Comparison of ENCODE assay signal across 9 cellular contexts in the genomic region with DNA sequence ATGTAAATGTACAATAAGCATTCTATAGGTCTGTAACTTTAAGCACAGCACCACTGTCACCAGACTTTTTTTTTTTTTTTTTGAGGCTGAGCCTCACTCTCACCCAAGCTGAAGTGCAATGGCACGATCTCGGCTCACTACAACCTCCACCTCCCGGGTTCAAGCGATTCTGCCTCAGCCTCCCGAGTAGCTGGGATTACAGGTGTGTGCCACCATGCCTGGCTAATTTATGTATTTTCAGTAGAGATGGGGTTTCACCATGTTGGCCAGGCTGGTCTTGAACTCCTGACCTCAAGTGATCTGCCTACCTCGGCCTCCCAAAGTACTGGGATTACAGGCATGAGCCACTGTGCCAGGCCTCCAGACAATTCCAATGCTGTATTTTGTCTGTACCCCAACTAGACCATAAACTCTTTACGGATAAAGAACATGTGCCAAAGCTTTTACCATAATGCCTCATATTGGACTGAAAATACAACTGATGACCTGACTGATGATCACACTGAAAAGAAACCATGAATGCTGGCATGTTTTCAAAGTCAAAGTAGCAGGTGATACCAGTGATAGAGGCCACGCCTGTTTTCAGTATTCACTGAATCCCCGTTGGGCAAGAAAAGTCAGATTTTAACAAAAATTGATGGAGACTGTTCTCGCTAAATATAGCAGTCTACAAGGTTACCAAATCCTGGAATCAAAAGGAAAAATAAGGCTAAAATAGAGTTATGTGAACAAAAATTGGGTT. TPM values are rescaled to one million over a fixed set of nuclear protein-coding genes. Genes with fewer than 3 reads are reported as not detected.
A peak's percentile ranks its signal among the peaks of the same experiment; 100 is the strongest.
DNase-seq lines count a peak whose midpoint lies in the region; ATAC-seq and TF ChIP-seq lines count a peak whose summit lies in the region.
"Not testable (repeated sequence)": the region's sequence is repeated elsewhere in the genome, so short reads cannot be mapped to it uniquely, and the experiment has no call there.
"Had no signal": no experiment of that assay in that cellular context is flagged by ENCODE, and none has a peak within 500 bp of the region (broad histone marks: within the 10 kb centered on the region; RNA-seq: fewer than 3 reads in every experiment).

No MANE protein-coding gene starts in this region.

- ATAC-seq in right cardiac atrium; natural killer cell; stimulated activated naive B cell treated with anti-CD40 and anti-IgM and Interleukin-4, amounts not matched to agents 10 μg/mL and 1 μg/mL and 100 μg/mL, for 72 hours (replicated peaks): not testable (repeated sequence)

- not testable (repeated sequence) for H3K27me3 Mint-ChIP-seq in activated T-helper 2 cell treated with anti-CD3 and anti-CD28 coated beads, Interferon-gamma antibody, Interleukin-2, Interleukin-4, amounts not matched to agents 10 μg/mL and 5 μg/mL and 100 μg/mL, durations not matched to agents 14 hours and 24 hours and 36 hours (ENCODE audit: low read depth); natural killer cell (ENCODE audit: low read depth in 2 of 2); stimulated activated naive B cell treated with anti-CD40 and anti-IgM and Interleukin-4, amounts not matched to agents 10 μg/mL and 1 μg/mL and 100 μg/mL, for 72 hours

- H3K27me3 ChIP-seq in BJ (ENCODE audit: control insufficient read depth, insufficient read depth, low read length); right cardiac atrium (ENCODE audit: control insufficient read depth, insufficient read depth): not testable (repeated sequence)

- POLR2A ChIA-PET in BJ (lab: Charles Lee): not testable (repeated sequence)

- peak overlapping the region; percentile 63 for H3K4me3 ChIP-seq in BJ (ENCODE audit: low read depth, low read length)
- H3K4me3 ChIP-seq in HFF-Myc (replicated peaks; ENCODE audit: low read depth, low read length): peak overlapping the region; percentile 94
- peak overlapping the region; percentile 91 for H3K4me3 ChIP-seq in right cardiac atrium (ENCODE audit: low read length)

- H3K27ac Mint-ChIP-seq in activated T-helper 2 cell treated with anti-CD3 and anti-CD28 coated beads, Interferon-gamma antibody, Interleukin-2, Interleukin-4, amounts not matched to agents 10 μg/mL and 5 μg/mL and 100 μg/mL, durations not matched to agents 14 hours and 24 hours and 36 hours: peak overlapping the region; percentile 95
- H3K27ac Mint-ChIP-seq in natural killer cell: peak overlapping the region; percentile 97 to 99
- peak overlapping the region; percentile 98 for H3K27ac Mint-ChIP-seq in stimulated activated naive B cell treated with anti-CD40 and anti-IgM and Interleukin-4, amounts not matched to agents 10 μg/mL and 1 μg/mL and 100 μg/mL, for 72 hours

- not testable (repeated sequence) for H3K4me1 ChIP-seq in right cardiac atrium (ENCODE audit: control insufficient read depth, insufficient read depth, low read length)

- not testable (repeated sequence) for H3K36me3 ChIP-seq in BJ (ENCODE audit: control insufficient read depth, insufficient read depth, low read length)

- CTCF ChIA-PET in BJ (lab: Yijun Ruan, JAX): interaction anchor here (1.3 to 3.2 kb wide), 5 partner anchors 11 to 266 kb away, joined by 6 to 24 read pairs (median 8); partner anchors contain the start of gene ABHD4

- not testable (repeated sequence) for TF ChIP-seq CTCF in BJ (IDR thresholded peaks at IDR 0.05; ENCODE audit: insufficient read depth, low read depth, low read length); HFF-Myc (IDR thresholded peaks at IDR 0.05; ENCODE audit: low read depth, low read length, missing control alignments); natural killer cell (IDR thresholded peaks at IDR 0.05)

- H3K9me3 Mint-ChIP-seq in activated T-helper 2 cell treated with anti-CD3 and anti-CD28 coated beads, Interferon-gamma antibody, Interleukin-2, Interleukin-4, amounts not matched to agents 10 μg/mL and 5 μg/mL and 100 μg/mL, durations not matched to agents 14 hours and 24 hours and 36 hours; natural killer cell; stimulated activated naive B cell treated with anti-CD40 and anti-IgM and Interleukin-4, amounts not matched to agents 10 μg/mL and 1 μg/mL and 100 μg/mL, for 72 hours: not testable (repeated sequence)

- 83% methylated on average over 10 of the region's 10 CpGs for whole genome bisulfite sequencing in right cardiac atrium

- H3K4me3 Mint-ChIP-seq in activated T-helper 2 cell treated with anti-CD3 and anti-CD28 coated beads, Interferon-gamma antibody, Interleukin-2, Interleukin-4, amounts not matched to agents 10 μg/mL and 5 μg/mL and 100 μg/mL, durations not matched to agents 14 hours and 24 hours and 36 hours (ENCODE audit: low read depth): peak overlapping the region; percentile 88
- H3K4me3 Mint-ChIP-seq in natural killer cell: peak overlapping the region; percentile 90
- peak overlapping the region; percentile 97 to 98 for H3K4me3 Mint-ChIP-seq in stimulated activated naive B cell treated with anti-CD40 and anti-IgM and Interleukin-4, amounts not matched to agents 10 μg/mL and 1 μg/mL and 100 μg/mL, for 72 hours

- peaks cover 45% of the 10 kb centered on the region for H3K36me3 Mint-ChIP-seq in activated T-helper 2 cell treated with anti-CD3 and anti-CD28 coated beads, Interferon-gamma antibody, Interleukin-2, Interleukin-4, amounts not matched to agents 10 μg/mL and 5 μg/mL and 100 μg/mL, durations not matched to agents 14 hours and 24 hours and 36 hours (ENCODE audit: low read depth)
- H3K36me3 Mint-ChIP-seq in natural killer cell: not testable (repeated sequence)
- peaks cover 32 to 43% of the 10 kb centered on the region in 2 donors for H3K36me3 Mint-ChIP-seq in stimulated activated naive B cell treated with anti-CD40 and anti-IgM and Interleukin-4, amounts not matched to agents 10 μg/mL and 1 μg/mL and 100 μg/mL, for 72 hours

- intact Hi-C loops in activated T-helper 2 cell treated with anti-CD3 and anti-CD28 coated beads, Interferon-gamma antibody, Interleukin-2, Interleukin-4, amounts not matched to agents 10 μg/mL and 5 μg/mL and 100 μg/mL, durations not matched to agents 14 hours and 24 hours and 36 hours (cut with micrococcal nuclease): loop anchor here (2.0 to 5.0 kb wide), 4 partner anchors 17 to 341 kb away; partner anchors contain the start of genes LRP10 and PRMT5
- intact Hi-C loops in right cardiac atrium (cut with DNase I): not testable (repeated sequence)
- intact Hi-C loops in natural killer cell (cut with micrococcal nuclease): loop anchor here (2.0 to 5.0 kb wide), 3 partner anchors 179 to 284 kb away; partner anchors contain the start of genes LRP10, MRPL52 and OXA1L

- H3K9me3 ChIP-seq in right cardiac atrium (ENCODE audit: control insufficient read depth, low read length): not testable (repeated sequence)

- not testable (repeated sequence) for DNase-seq in BJ (ENCODE audit: low read depth); HFF-Myc (ENCODE audit: extremely low read depth, low read depth); activated T-helper 2 cell treated with anti-CD3 and anti-CD28 coated beads, Interferon-gamma antibody, Interleukin-2, Interleukin-4, amounts not matched to agents 10 μg/mL and 5 μg/mL and 100 μg/mL, durations not matched to agents 14 hours and 24 hours and 36 hours (ENCODE audit: low spot score); right cardiac atrium; natural killer cell; stimulated activated naive B cell treated with anti-CD40 and anti-IgM and Interleukin-4, amounts not matched to agents 10 μg/mL and 1 μg/mL and 100 μg/mL, for 72 hours
- peak; percentile 38 for DNase-seq in RPMI8226
- peak; percentile 22 to 39 for DNase-seq in dermis microvascular lymphatic vessel endothelial cell (ENCODE audit: low read depth in 2 of 2)

- peaks cover 58% of the 10 kb centered on the region for H3K4me1 Mint-ChIP-seq in activated T-helper 2 cell treated with anti-CD3 and anti-CD28 coated beads, Interferon-gamma antibody, Interleukin-2, Interleukin-4, amounts not matched to agents 10 μg/mL and 5 μg/mL and 100 μg/mL, durations not matched to agents 14 hours and 24 hours and 36 hours (ENCODE audit: low read depth)
- peaks cover 59 to 61% of the 10 kb centered on the region in 2 donors for H3K4me1 Mint-ChIP-seq in natural killer cell
- H3K4me1 Mint-ChIP-seq in stimulated activated naive B cell treated with anti-CD40 and anti-IgM and Interleukin-4, amounts not matched to agents 10 μg/mL and 1 μg/mL and 100 μg/mL, for 72 hours: peaks cover 49 to 75% of the 10 kb centered on the region in 2 donors

- H3K27ac ChIP-seq in right cardiac atrium (ENCODE audit: low read length): not testable (repeated sequence)

RNA-seq across cellular contexts. Expression of gene DAD1, which starts 1.2 kb away (rescaled TPM):
- polyA plus RNA-seq in BJ (2011; rRNA removed): 383 and 576 TPM in 2 replicates
- polyA minus RNA-seq in BJ (2011; rRNA and poly(A)+ RNA removed): 77.5 and 148 TPM in 2 replicates
- 246 and 256 TPM in 2 replicates for total RNA-seq in activated T-helper 2 cell treated with anti-CD3 and anti-CD28 coated beads, Interferon-gamma antibody, Interleukin-2, Interleukin-4, amounts not matched to agents 10 μg/mL and 5 μg/mL and 100 μg/mL, durations not matched to agents 14 hours and 24 hours and 36 hours
- total RNA-seq in dermis microvascular lymphatic vessel endothelial cell: 301 and 362 TPM in 2 replicates
- 100 to 1,000 TPM; 122 to 168 (median 158) TPM for total RNA-seq in right cardiac atrium
- polyA plus RNA-seq in right cardiac atrium: 220 TPM
- total RNA-seq in natural killer cell: 10 to 100 TPM; 79.5 to 97.9 (median 92.8) TPM

RNA-seq across cellular contexts. Expression of gene ABHD4, which starts 10.3 kb away (rescaled TPM):
- 77.2 and 115 TPM in 2 replicates for polyA plus RNA-seq in BJ (2011; rRNA removed)
- 52.5 and 76.6 TPM in 2 replicates for polyA minus RNA-seq in BJ (2011; rRNA and poly(A)+ RNA removed)
- total RNA-seq in activated T-helper 2 cell treated with anti-CD3 and anti-CD28 coated beads, Interferon-gamma antibody, Interleukin-2, Interleukin-4, amounts not matched to agents 10 μg/mL and 5 μg/mL and 100 μg/mL, durations not matched to agents 14 hours and 24 hours and 36 hours: 9.2 and 10.8 TPM in 2 replicates
- total RNA-seq in dermis microvascular lymphatic vessel endothelial cell: 5.4 and 9.6 TPM in 2 replicates
- total RNA-seq in right cardiac atrium: 10 to 100 TPM; 29.7 to 40.9 (median 36.9) TPM
- polyA plus RNA-seq in right cardiac atrium: 20.3 TPM
- total RNA-seq in natural killer cell: 10 to 100 TPM; 29.7 to 39.3 (median 30.2) TPM

RNA-seq across cellular contexts. Expression of gene OR6J1, which starts 56.3 kb away (rescaled TPM):
- polyA plus RNA-seq in BJ (2011; rRNA removed) (not detected in 2 replicates), right cardiac atrium (not detected)
- polyA minus RNA-seq in BJ (2011; rRNA and poly(A)+ RNA removed): not detected in 2 replicates
- not detected in 2 replicates for total RNA-seq in activated T-helper 2 cell treated with anti-CD3 and anti-CD28 coated beads, Interferon-gamma antibody, Interleukin-2, Interleukin-4, amounts not matched to agents 10 μg/mL and 5 μg/mL and 100 μg/mL, durations not matched to agents 14 hours and 24 hours and 36 hours
- total RNA-seq in dermis microvascular lymphatic vessel endothelial cell (not detected in 2 replicates), right cardiac atrium (not detected), natural killer cell (not detected)
- total RNA-seq: occipital lobe had no signal
